ENCODE assay signal across 19 cellular contexts in genomic region chr15:100818927-100819326, GRCh38.
A peak's percentile ranks its signal among the peaks of the same experiment; 100 is the strongest.
DNase-seq lines count a peak whose midpoint lies in the region; ATAC-seq and TF ChIP-seq lines count a peak whose summit lies in the region.
"Had no signal": no experiment of that assay in that cellular context is flagged by ENCODE, and none has a peak within 500 bp of the region (broad histone marks: within the 10 kb centered on the region; RNA-seq: fewer than 3 reads in every experiment).

No MANE protein-coding gene starts in this region.

- no peaks in the 10 kb centered on the region for H3K79me1 ChIP-seq in trophoblast cell (ENCODE audit: low read length)

- no peak overlapping the region for H2BK120ac ChIP-seq in trophoblast cell (ENCODE audit: insufficient read depth, low read length, poor library complexity)

- no peak overlapping the region for H3K23ac ChIP-seq in trophoblast cell (ENCODE audit: low read length)

- H3K4me3 ChIP-seq in adrenal gland (no peak overlapping the region), fibroblast of the aortic adventitia (ENCODE audit: low read depth, low read length) (no peak overlapping the region), trophoblast cell (ENCODE audit: low read depth, low read length) (no peak overlapping the region)
- H3K4me3 ChIP-seq: PC-9, skin epidermis, tibial nerve had no signal

- H3K9me3 ChIP-seq in adrenal gland (replicated peaks in 1 of 3), result peaks cover 0 to 5% (median 0%) of the 10 kb centered on the region in 3 donors
- peaks cover 3% of the 10 kb centered on the region for H3K9me3 ChIP-seq in trophoblast cell (ENCODE audit: insufficient read depth, low read depth, low read length)

- TF ChIP-seq CTCF in adrenal gland (IDR thresholded peaks at IDR 0.05), result no peak
- no peak for TF ChIP-seq CTCF in fibroblast of the aortic adventitia (IDR thresholded peaks at IDR 0.05; ENCODE audit: insufficient read depth, low read length)

- no peak overlapping the region for H3K4ac ChIP-seq in trophoblast cell (ENCODE audit: low read depth, low read length)

- H3K27ac ChIP-seq in adrenal gland (no peak overlapping the region), trophoblast cell (ENCODE audit: low read depth, low read length) (no peak overlapping the region)
- H3K27ac ChIP-seq: PC-9, tibial nerve had no signal

- H3K79me2 ChIP-seq in trophoblast cell (ENCODE audit: control insufficient read depth, insufficient read depth, low read length, poor library complexity), result no peaks in the 10 kb centered on the region

- H3K27me3 ChIP-seq in adrenal gland (no peaks in the 10 kb centered on the region), trophoblast cell (ENCODE audit: insufficient read depth, low read length) (no peaks in the 10 kb centered on the region)
- H3K27me3 ChIP-seq: tibial nerve had no signal

- no peak overlapping the region for H4K91ac ChIP-seq in trophoblast cell (ENCODE audit: low read depth, low read length)

- H4K8ac ChIP-seq in trophoblast cell (ENCODE audit: low read depth, low read length), result no peak overlapping the region

- DNase-seq in A172 (ENCODE audit: low spot score) (peak; percentile 9), GM04504 (ENCODE audit: low read depth) (peak; percentile 47), adrenal gland (peak in 5 of 7 donors; percentile 32 to 76 (median 45)), fibroblast of the aortic adventitia (ENCODE audit: low read depth) (peak; percentile 94), posterior cingulate gyrus (no peak), trophoblast cell (no peak), NCI-H187 (lab: John Stamatoyannopoulos, UW) (no peak)
- DNase-seq: ACHN; activated CD4-positive, alpha-beta memory T cell treated with anti-CD3 and anti-CD28 coated beads for 36 hours; activated naive CD8-positive, alpha-beta T cell treated with anti-CD3 and anti-CD28 coated beads, Interleukin-2, amount 50 U/mL, for 24 hours; activated T-cell treated with anti-CD3 and anti-CD28 coated beads, Interleukin-2, amount 50 U/mL, for 72 hours; NCI-H1694 treated with DMSO at 0.1 percent for 48 hours; NCI-H510A treated with DMSO at 0.1 percent for 48 hours; PC-9 had no signal

- no peak for ATAC-seq in HG03469 (IDR thresholded peaks at IDR 0.05; ENCODE audit: unreplicated experiment)
- ATAC-seq: activated naive CD8-positive, alpha-beta T cell treated with anti-CD3 and anti-CD28 coated beads, Interleukin-2, amount 50 U/mL, for 24 hours; activated T-cell treated with anti-CD3 and anti-CD28 coated beads, Interleukin-2, amount 50 U/mL, for 72 hours; left lobe of liver; stimulated activated effector memory CD8-positive, alpha-beta T cell treated with anti-CD3 and anti-CD28 coated beads, Interleukin-12 subunit alpha, Interleukin-12 subunit beta, amount 100 ng/mL, for 72 hours had no signal

- H2BK12ac ChIP-seq in trophoblast cell (ENCODE audit: low read length), result no peak overlapping the region

- H3K36me3 ChIP-seq in adrenal gland (replicated peaks in 1 of 2), result no peaks in the 10 kb centered on the region
- H3K36me3 ChIP-seq in trophoblast cell (ENCODE audit: control insufficient read depth in 1 of 2, insufficient read depth in 2 of 2, low read length in 2 of 2), result no peaks in the 10 kb centered on the region
- H3K36me3 ChIP-seq: tibial nerve had no signal

- no peak overlapping the region for H3K4me2 ChIP-seq in trophoblast cell (ENCODE audit: low read length)
- H3K4me2 ChIP-seq: PC-9 had no signal

- H2AK5ac ChIP-seq in trophoblast cell (ENCODE audit: low read length), result no peak overlapping the region

- no peak for TF ChIP-seq POLR2A in adrenal gland (IDR thresholded peaks at IDR 0.05)

- H3K14ac ChIP-seq in trophoblast cell (ENCODE audit: low read length), result no peak overlapping the region

- H2AFZ ChIP-seq in trophoblast cell (ENCODE audit: insufficient read depth, low read length, poor library complexity), result no peak overlapping the region
- H2AFZ ChIP-seq: PC-9 had no signal

- H3K4me1 ChIP-seq in adrenal gland (replicated peaks in 1 of 2) (no peaks in the 10 kb centered on the region), trophoblast cell (ENCODE audit: control insufficient read depth in 1 of 2, insufficient read depth in 2 of 2, low read length in 2 of 2) (no peaks in the 10 kb centered on the region)
- H3K4me1 ChIP-seq: tibial nerve had no signal

- WGBS in adrenal gland, 4 donors, result 35 to 51% (median 45%) methylated on average over 3 of the region's 3 CpGs
- WGBS in trophoblast cell (ENCODE audit: extremely low coverage, insufficient coverage, insufficient read length), result no CpG with 5 or more reads among the region's 3 CpGs

- H3K18ac ChIP-seq in trophoblast cell (ENCODE audit: low read length), result no peak overlapping the region

- H4K12ac ChIP-seq in trophoblast cell (ENCODE audit: low read depth, low read length), result no peak overlapping the region

- intact Hi-C loops in adrenal gland (cut with DNase I), result no loop called here
- intact Hi-C loops in posterior cingulate gyrus (cut with DNase I), result no loop called here

- no peak overlapping the region for H2BK5ac ChIP-seq in trophoblast cell (ENCODE audit: low read depth, low read length, poor library complexity)

- H3K9ac ChIP-seq in trophoblast cell (ENCODE audit: low read length), result no peak overlapping the region

Comparison
In these comparisons a context has a peak if more than half of its experiments do, and no peak if none do; other contexts are left out.
1. DNase-seq: peak in A172 (single experiment), GM04504 (single experiment), adrenal gland (5 of 7) and fibroblast of the aortic adventitia (single experiment); none in posterior cingulate gyrus (0 of 10), trophoblast cell (0 of 2) and NCI-H187 (0 of 2).